1 cellular context compared by ENCODE assay signal in the genomic region with DNA sequence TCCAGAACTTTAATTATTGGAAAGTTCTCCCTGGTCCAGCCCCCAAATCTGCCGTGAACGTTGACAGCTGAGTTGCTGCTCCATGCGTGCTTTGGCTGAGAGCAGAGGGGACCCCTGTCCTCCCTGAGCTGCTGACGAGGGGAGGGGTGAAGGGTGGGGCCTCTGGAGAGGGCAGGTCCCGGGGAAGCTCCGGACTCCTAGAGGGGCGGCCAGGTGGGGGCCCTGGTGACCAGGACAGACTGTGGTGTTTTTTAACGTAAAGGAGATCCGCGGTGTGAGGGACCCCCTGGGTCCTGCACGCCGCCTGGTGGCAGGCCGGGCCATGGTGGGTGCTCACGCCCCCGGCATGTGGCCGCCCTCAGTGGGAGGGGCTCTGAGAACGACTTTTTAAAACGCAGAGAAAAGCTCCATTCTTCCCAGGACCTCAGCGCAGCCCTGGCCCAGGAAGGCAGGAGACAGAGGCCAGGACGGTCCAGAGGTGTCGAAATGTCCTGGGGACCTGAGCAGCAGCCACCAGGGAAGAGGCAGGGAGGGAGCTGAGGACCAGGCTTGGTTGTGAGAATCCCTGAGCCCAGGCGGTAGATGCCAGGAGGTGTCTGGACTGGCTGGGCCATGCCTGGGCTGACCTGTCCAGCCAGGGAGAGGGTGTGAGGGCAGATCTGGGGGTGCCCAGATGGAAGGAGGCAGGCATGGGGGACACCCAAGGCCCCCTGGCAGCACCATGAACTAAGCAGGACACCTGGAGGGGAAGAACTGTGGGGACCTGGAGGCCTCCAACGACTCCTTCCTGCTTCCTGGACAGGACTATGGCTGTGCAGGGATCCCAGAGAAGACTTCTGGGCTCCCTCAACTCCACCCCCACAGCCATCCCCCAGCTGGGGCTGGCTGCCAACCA.
TF ChIP-seq lines count a peak whose summit lies in the region.

A gene (plus strand): TSS at position 410 of the 895 bp plus-strand sequence. CDS start 397 bp downstream, at position 807.

TF ChIP-seq in K562, 482 proteins besides CTCF, POLR2A, EP300 and RAD21 (continued from another document and continues in another):
- TF ChIP-seq NR2C1 (IDR thresholded peaks at IDR 0.05) (no peak), NR2C1 (tag; IDR thresholded peaks at IDR 0.05) (no peak), FIP1L1 (IDR thresholded peaks at IDR 0.05; ENCODE audit: low read depth, low read length, poor library complexity, severe bottlenecking) (no peak), L3MBTL2 (IDR thresholded peaks at IDR 0.05) (peak; percentile 24), THRAP3 (IDR thresholded peaks at IDR 0.05; ENCODE audit: borderline replicate concordance) (no peak), TGIF2 (CRISPR knock-in tag; IDR thresholded peaks at IDR 0.05) (no peak), SP1 (CRISPR knock-in tag; IDR thresholded peaks at IDR 0.05) (peak; percentile 53; the same call in 1 of the 2 replicates), SMC3 (conservative IDR thresholded peaks at IDR 0.05; ENCODE audit: insufficient read depth, low read depth, low read length) (peak; percentile 35; the same call in 1 of the 2 replicates), HSF4 (CRISPR knock-in tag; IDR thresholded peaks at IDR 0.05; ENCODE audit: borderline replicate concordance) (no peak), XRCC5 (IDR thresholded peaks at IDR 0.05; ENCODE audit: low read depth, low read length) (peak; percentile 88), FOXA3 (CRISPR knock-in tag; conservative IDR thresholded peaks at IDR 0.05 in 1 of 2, IDR thresholded peaks at IDR 0.05 in 1 of 2) (no peak), ZBTB7A (IDR thresholded peaks at IDR 0.05; ENCODE audit: borderline replicate concordance, control insufficient read depth, low read depth, low read length) (peak; percentile 100), ZNF561 (CRISPR knock-in tag; conservative IDR thresholded peaks at IDR 0.05) (no peak), NCOA2 (IDR thresholded peaks at IDR 0.05; ENCODE audit: partially characterized antibody in 2 of 2) (no peak), EHMT2 (IDR thresholded peaks at IDR 0.05) (no peak), FOXA1 (IDR thresholded peaks at IDR 0.05; ENCODE audit: borderline replicate concordance) (no peak), NCOA1 (IDR thresholded peaks at IDR 0.05; ENCODE audit: low read depth) (no peak), CREM (IDR thresholded peaks at IDR 0.05; ENCODE audit: low read depth) (peak; percentile 31; the same call in 1 of the 2 replicates), ZNF445 (CRISPR knock-in tag; IDR thresholded peaks at IDR 0.05; ENCODE audit: low read depth) (no peak), ZNF140 (CRISPR knock-in tag; IDR thresholded peaks at IDR 0.05) (no peak), NFXL1 (CRISPR knock-in tag; IDR thresholded peaks at IDR 0.05) (no peak), MAFK (IDR thresholded peaks at IDR 0.05; ENCODE audit: low read length) (no peak), PRPF4 (IDR thresholded peaks at IDR 0.05; ENCODE audit: insufficient read depth, low read depth, low read length, poor library complexity, severe bottlenecking) (no peak), SIN3A (IDR thresholded peaks at IDR 0.05; ENCODE audit: borderline replicate concordance in 2 of 2, control insufficient read depth in 1 of 2, low read depth in 2 of 2, low read length in 2 of 2) (peak in 1 of 2 experiments; percentile 61; a peak in 1 of 4 replicates), ZZZ3 (IDR thresholded peaks at IDR 0.05) (no peak), SP2 (IDR thresholded peaks at IDR 0.05; ENCODE audit: extremely low read depth, low read depth, low read length, poor library complexity, severe bottlenecking) (no peak), TBP (optimal IDR thresholded peaks at IDR 0.05; ENCODE audit: low read depth, low read length) (peak; percentile 13), CXXC5 (CRISPR knock-in tag; IDR thresholded peaks at IDR 0.05) (no peak; the same call in 1 of the 2 replicates), ZNF668 (CRISPR knock-in tag; IDR thresholded peaks at IDR 0.05) (no peak), HCFC1 (IDR thresholded peaks at IDR 0.05; ENCODE audit: low read depth, low read length) (0 out of 2 replicates have a peak, but pooled peaks have one; percentile 12), PTRF (tag; IDR thresholded peaks at IDR 0.05) (no peak), POLR3G (IDR thresholded peaks at IDR 0.05; ENCODE audit: extremely low read depth, insufficient read length, insufficient replicate concordance) (no peak), NUFIP1 (IDR thresholded peaks at IDR 0.05; ENCODE audit: partially characterized antibody) (no peak)
- TF ChIP-seq, protein P1, sequence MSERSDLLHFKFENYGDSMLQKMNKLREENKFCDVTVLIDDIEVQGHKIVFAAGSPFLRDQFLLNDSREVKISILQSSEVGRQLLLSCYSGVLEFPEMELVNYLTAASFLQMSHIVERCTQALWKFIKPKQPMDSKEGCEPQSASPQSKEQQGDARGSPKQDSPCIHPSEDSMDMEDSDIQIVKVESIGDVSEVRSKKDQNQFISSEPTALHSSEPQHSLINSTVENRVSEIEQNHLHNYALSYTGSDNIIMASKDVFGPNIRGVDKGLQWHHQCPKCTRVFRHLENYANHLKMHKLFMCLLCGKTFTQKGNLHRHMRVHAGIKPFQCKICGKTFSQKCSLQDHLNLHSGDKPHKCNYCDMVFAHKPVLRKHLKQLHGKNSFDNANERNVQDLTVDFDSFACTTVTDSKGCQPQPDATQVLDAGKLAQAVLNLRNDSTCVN (CRISPR knock-in tag; IDR thresholded peaks at IDR 0.05): no peak
- TF ChIP-seq, protein P2, sequence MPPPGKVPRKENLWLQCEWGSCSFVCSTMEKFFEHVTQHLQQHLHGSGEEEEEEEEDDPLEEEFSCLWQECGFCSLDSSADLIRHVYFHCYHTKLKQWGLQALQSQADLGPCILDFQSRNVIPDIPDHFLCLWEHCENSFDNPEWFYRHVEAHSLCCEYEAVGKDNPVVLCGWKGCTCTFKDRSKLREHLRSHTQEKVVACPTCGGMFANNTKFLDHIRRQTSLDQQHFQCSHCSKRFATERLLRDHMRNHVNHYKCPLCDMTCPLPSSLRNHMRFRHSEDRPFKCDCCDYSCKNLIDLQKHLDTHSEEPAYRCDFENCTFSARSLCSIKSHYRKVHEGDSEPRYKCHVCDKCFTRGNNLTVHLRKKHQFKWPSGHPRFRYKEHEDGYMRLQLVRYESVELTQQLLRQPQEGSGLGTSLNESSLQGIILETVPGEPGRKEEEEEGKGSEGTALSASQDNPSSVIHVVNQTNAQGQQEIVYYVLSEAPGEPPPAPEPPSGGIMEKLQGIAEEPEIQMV (tag; conservative IDR thresholded peaks at IDR 0.05; ENCODE audit: low read depth): no peak
- TF ChIP-seq, protein P3, sequence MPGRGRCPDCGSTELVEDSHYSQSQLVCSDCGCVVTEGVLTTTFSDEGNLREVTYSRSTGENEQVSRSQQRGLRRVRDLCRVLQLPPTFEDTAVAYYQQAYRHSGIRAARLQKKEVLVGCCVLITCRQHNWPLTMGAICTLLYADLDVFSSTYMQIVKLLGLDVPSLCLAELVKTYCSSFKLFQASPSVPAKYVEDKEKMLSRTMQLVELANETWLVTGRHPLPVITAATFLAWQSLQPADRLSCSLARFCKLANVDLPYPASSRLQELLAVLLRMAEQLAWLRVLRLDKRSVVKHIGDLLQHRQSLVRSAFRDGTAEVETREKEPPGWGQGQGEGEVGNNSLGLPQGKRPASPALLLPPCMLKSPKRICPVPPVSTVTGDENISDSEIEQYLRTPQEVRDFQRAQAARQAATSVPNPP (IDR thresholded peaks at IDR 0.05; ENCODE audit: borderline replicate concordance, insufficient read depth, insufficient read length): no peak
- TF ChIP-seq, protein P4, sequence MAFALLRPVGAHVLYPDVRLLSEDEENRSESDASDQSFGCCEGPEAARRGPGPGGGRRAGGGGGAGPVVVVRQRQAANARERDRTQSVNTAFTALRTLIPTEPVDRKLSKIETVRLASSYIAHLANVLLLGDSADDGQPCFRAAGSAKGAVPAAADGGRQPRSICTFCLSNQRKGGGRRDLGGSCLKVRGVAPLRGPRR (CRISPR knock-in tag; IDR thresholded peaks at IDR 0.05): no peak
- TF ChIP-seq, protein P5, sequence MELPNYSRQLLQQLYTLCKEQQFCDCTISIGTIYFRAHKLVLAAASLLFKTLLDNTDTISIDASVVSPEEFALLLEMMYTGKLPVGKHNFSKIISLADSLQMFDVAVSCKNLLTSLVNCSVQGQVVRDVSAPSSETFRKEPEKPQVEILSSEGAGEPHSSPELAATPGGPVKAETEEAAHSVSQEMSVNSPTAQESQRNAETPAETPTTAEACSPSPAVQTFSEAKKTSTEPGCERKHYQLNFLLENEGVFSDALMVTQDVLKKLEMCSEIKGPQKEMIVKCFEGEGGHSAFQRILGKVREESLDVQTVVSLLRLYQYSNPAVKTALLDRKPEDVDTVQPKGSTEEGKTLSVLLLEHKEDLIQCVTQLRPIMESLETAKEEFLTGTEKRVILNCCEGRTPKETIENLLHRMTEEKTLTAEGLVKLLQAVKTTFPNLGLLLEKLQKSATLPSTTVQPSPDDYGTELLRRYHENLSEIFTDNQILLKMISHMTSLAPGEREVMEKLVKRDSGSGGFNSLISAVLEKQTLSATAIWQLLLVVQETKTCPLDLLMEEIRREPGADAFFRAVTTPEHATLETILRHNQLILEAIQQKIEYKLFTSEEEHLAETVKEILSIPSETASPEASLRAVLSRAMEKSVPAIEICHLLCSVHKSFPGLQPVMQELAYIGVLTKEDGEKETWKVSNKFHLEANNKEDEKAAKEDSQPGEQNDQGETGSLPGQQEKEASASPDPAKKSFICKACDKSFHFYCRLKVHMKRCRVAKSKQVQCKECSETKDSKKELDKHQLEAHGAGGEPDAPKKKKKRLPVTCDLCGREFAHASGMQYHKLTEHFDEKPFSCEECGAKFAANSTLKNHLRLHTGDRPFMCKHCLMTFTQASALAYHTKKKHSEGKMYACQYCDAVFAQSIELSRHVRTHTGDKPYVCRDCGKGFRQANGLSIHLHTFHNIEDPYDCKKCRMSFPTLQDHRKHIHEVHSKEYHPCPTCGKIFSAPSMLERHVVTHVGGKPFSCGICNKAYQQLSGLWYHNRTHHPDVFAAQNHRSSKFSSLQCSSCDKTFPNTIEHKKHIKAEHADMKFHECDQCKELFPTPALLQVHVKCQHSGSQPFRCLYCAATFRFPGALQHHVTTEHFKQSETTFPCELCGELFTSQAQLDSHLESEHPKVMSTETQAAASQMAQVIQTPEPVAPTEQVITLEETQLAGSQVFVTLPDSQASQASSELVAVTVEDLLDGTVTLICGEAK (IDR thresholded peaks at IDR 0.05): no peak
- TF ChIP-seq, protein P5 (CRISPR knock-in tag; IDR thresholded peaks at IDR 0.05): no peak
- TF ChIP-seq, protein P6, sequence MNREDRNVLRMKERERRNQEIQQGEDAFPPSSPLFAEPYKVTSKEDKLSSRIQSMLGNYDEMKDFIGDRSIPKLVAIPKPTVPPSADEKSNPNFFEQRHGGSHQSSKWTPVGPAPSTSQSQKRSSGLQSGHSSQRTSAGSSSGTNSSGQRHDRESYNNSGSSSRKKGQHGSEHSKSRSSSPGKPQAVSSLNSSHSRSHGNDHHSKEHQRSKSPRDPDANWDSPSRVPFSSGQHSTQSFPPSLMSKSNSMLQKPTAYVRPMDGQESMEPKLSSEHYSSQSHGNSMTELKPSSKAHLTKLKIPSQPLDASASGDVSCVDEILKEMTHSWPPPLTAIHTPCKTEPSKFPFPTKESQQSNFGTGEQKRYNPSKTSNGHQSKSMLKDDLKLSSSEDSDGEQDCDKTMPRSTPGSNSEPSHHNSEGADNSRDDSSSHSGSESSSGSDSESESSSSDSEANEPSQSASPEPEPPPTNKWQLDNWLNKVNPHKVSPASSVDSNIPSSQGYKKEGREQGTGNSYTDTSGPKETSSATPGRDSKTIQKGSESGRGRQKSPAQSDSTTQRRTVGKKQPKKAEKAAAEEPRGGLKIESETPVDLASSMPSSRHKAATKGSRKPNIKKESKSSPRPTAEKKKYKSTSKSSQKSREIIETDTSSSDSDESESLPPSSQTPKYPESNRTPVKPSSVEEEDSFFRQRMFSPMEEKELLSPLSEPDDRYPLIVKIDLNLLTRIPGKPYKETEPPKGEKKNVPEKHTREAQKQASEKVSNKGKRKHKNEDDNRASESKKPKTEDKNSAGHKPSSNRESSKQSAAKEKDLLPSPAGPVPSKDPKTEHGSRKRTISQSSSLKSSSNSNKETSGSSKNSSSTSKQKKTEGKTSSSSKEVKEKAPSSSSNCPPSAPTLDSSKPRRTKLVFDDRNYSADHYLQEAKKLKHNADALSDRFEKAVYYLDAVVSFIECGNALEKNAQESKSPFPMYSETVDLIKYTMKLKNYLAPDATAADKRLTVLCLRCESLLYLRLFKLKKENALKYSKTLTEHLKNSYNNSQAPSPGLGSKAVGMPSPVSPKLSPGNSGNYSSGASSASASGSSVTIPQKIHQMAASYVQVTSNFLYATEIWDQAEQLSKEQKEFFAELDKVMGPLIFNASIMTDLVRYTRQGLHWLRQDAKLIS (CRISPR knock-in tag; IDR thresholded peaks at IDR 0.05): no peak
- TF ChIP-seq, protein P7, sequence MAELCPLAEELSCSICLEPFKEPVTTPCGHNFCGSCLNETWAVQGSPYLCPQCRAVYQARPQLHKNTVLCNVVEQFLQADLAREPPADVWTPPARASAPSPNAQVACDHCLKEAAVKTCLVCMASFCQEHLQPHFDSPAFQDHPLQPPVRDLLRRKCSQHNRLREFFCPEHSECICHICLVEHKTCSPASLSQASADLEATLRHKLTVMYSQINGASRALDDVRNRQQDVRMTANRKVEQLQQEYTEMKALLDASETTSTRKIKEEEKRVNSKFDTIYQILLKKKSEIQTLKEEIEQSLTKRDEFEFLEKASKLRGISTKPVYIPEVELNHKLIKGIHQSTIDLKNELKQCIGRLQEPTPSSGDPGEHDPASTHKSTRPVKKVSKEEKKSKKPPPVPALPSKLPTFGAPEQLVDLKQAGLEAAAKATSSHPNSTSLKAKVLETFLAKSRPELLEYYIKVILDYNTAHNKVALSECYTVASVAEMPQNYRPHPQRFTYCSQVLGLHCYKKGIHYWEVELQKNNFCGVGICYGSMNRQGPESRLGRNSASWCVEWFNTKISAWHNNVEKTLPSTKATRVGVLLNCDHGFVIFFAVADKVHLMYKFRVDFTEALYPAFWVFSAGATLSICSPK (IDR thresholded peaks at IDR 0.05; ENCODE audit: borderline replicate concordance): no peak
